ENCODE assay signal across 36 cellular contexts in the genomic region with DNA sequence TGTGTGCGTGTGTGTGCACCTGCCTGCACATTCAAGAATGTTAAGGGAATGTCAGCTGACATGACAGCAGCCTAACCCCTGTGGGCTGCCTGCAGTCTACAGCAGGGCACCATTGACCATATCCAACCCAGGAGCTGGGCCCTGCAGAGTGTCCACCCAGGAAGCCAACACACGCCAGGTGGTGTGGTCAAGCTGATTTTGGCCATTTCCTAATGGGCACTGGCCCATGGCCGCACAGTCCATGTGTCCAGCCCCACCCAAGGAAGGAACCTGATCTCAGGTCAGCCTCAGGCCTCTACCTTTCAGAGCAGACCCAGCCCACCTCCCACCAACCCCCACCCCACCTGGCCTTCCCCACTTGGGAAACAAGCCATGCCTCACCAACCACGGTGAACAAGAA.
"Had no signal": no experiment of that assay in that cellular context is flagged by ENCODE, and none has a peak within 500 bp of the region (broad histone marks: within the 10 kb centered on the region; RNA-seq: fewer than 3 reads in every experiment).

No MANE protein-coding gene starts in this region.

- H3K27me3 ChIP-seq: ascending aorta, cardiac muscle cell had no signal

- H3K9me3 Mint-ChIP-seq: activated CD4-positive, alpha-beta memory T cell treated with anti-CD3 and anti-CD28 coated beads, Interleukin-2, amount 10 ng/mL, durations not matched to agents 7 days and 5 days; activated CD4-positive, alpha-beta T cell treated with anti-CD3 and anti-CD28 coated beads, Interleukin-2, amount 10 ng/mL, durations not matched to agents 7 days and 5 days; activated naive CD4-positive, alpha-beta T cell treated with anti-CD3 and anti-CD28 coated beads for 36 hours; activated naive CD4-positive, alpha-beta T cell treated with anti-CD3 and anti-CD28 coated beads, Interleukin-2, amount 50 U/mL, for 72 hours; activated naive CD8-positive, alpha-beta T cell treated with anti-CD3 and anti-CD28 coated beads for 36 hours; activated T-cell treated with anti-CD3 and anti-CD28 coated beads, Interleukin-2, amount 50 U/mL, for 4 hours; activated T-cell treated with anti-CD3 and anti-CD28 coated beads, Interleukin-2, amount 50 U/mL, for 72 hours; activated T-helper 1 cell treated with anti-CD3 and anti-CD28 coated beads, Interleukin-12 subunit alpha, Interleukin-12 subunit beta, Interleukin-2, Interleukin-4 antibody, amounts not matched to agents 30 ng/mL and 10 ng/mL and 1 ng/mL, durations not matched to agents 14 hours and 24 hours and 36 hours; activated T-helper 17 cell treated with anti-CD3 and anti-CD28 coated beads, Interleukin-2, amount 50 U/mL, for 72 hours; central memory CD8-positive, alpha-beta T cell; T-helper 1 cell treated with Interleukin-12 subunit alpha and Interleukin-12 subunit beta and Interleukin-4 antibody, amounts not matched to agents 30 μg/mL and 1 μg/mL, for 36 hours; T-helper 2 cell treated with Interferon-gamma antibody and Interleukin-4, amounts not matched to agents 5 μg/mL and 100 μg/mL, for 36 hours had no signal

- H3K36me3 ChIP-seq: ascending aorta, cardiac muscle cell had no signal

- H3K36me3 Mint-ChIP-seq: activated naive CD4-positive, alpha-beta T cell treated with anti-CD3 and anti-CD28 coated beads, Interleukin-2, amount 50 U/mL, for 72 hours; activated naive CD8-positive, alpha-beta T cell treated with anti-CD3 and anti-CD28 coated beads for 36 hours had no signal

- H3K4me3 Mint-ChIP-seq: activated CD4-positive, alpha-beta memory T cell treated with anti-CD3 and anti-CD28 coated beads, Interleukin-2, amount 10 ng/mL, durations not matched to agents 7 days and 5 days; activated CD4-positive, alpha-beta T cell treated with anti-CD3 and anti-CD28 coated beads for 36 hours; activated CD4-positive, alpha-beta T cell treated with anti-CD3 and anti-CD28 coated beads, Interleukin-2, amount 10 ng/mL, durations not matched to agents 7 days and 5 days; activated CD8-positive, alpha-beta T cell treated with anti-CD3 and anti-CD28 coated beads, Interleukin-2, amount 10 ng/mL, durations not matched to agents 7 days and 5 days; activated naive CD4-positive, alpha-beta T cell treated with anti-CD3 and anti-CD28 coated beads for 36 hours; activated naive CD8-positive, alpha-beta T cell treated with anti-CD3 and anti-CD28 coated beads for 36 hours; activated T-cell treated with anti-CD3 and anti-CD28 coated beads, Interleukin-2, amount 50 U/mL, for 4 hours; activated T-cell treated with anti-CD3 and anti-CD28 coated beads, Interleukin-2, amount 50 U/mL, for 72 hours; activated T-helper 1 cell treated with anti-CD3 and anti-CD28 coated beads, Interleukin-12 subunit alpha, Interleukin-12 subunit beta, Interleukin-2, Interleukin-4 antibody, amounts not matched to agents 30 ng/mL and 10 ng/mL and 1 ng/mL, durations not matched to agents 14 hours and 24 hours and 36 hours; activated T-helper 17 cell treated with anti-CD3 and anti-CD28 coated beads, Interleukin-2, amount 50 U/mL, for 72 hours; brain; central memory CD8-positive, alpha-beta T cell; T-helper 1 cell treated with Interleukin-12 subunit alpha and Interleukin-12 subunit beta and Interleukin-4 antibody, amounts not matched to agents 30 μg/mL and 1 μg/mL, for 36 hours; T-helper 2 cell treated with Interferon-gamma antibody and Interleukin-4, amounts not matched to agents 5 μg/mL and 100 μg/mL, for 36 hours had no signal

- H3K27ac Mint-ChIP-seq: activated CD4-positive, alpha-beta memory T cell treated with anti-CD3 and anti-CD28 coated beads, Interleukin-2, amount 10 ng/mL, durations not matched to agents 7 days and 5 days; activated CD4-positive, alpha-beta T cell treated with anti-CD3 and anti-CD28 coated beads for 36 hours; activated CD4-positive, alpha-beta T cell treated with anti-CD3 and anti-CD28 coated beads, Interleukin-2, amount 10 ng/mL, durations not matched to agents 7 days and 5 days; activated CD8-positive, alpha-beta T cell treated with anti-CD3 and anti-CD28 coated beads, Interleukin-2, amount 10 ng/mL, durations not matched to agents 7 days and 5 days; activated naive CD4-positive, alpha-beta T cell treated with anti-CD3 and anti-CD28 coated beads for 36 hours; activated naive CD4-positive, alpha-beta T cell treated with anti-CD3 and anti-CD28 coated beads, Interleukin-2, amount 50 U/mL, for 72 hours; activated naive CD8-positive, alpha-beta T cell treated with anti-CD3 and anti-CD28 coated beads for 36 hours; activated T-cell treated with anti-CD3 and anti-CD28 coated beads, Interleukin-2, amount 50 U/mL, for 72 hours; activated T-helper 1 cell treated with anti-CD3 and anti-CD28 coated beads, Interleukin-12 subunit alpha, Interleukin-12 subunit beta, Interleukin-2, Interleukin-4 antibody, amounts not matched to agents 30 ng/mL and 10 ng/mL and 1 ng/mL, durations not matched to agents 14 hours and 24 hours and 36 hours; activated T-helper 17 cell treated with anti-CD3 and anti-CD28 coated beads, Interleukin-2, amount 50 U/mL, for 72 hours; T-helper 1 cell treated with Interleukin-12 subunit alpha and Interleukin-12 subunit beta and Interleukin-4 antibody, amounts not matched to agents 30 μg/mL and 1 μg/mL, for 36 hours; T-helper 2 cell treated with Interferon-gamma antibody and Interleukin-4, amounts not matched to agents 5 μg/mL and 100 μg/mL, for 36 hours had no signal

- H3K27me3 Mint-ChIP-seq: activated CD4-positive, alpha-beta memory T cell treated with anti-CD3 and anti-CD28 coated beads, Interleukin-2, amount 10 ng/mL, durations not matched to agents 7 days and 5 days; activated CD4-positive, alpha-beta T cell treated with anti-CD3 and anti-CD28 coated beads for 36 hours; activated CD4-positive, alpha-beta T cell treated with anti-CD3 and anti-CD28 coated beads, Interleukin-2, amount 10 ng/mL, durations not matched to agents 7 days and 5 days; activated naive CD8-positive, alpha-beta T cell treated with anti-CD3 and anti-CD28 coated beads for 36 hours; activated T-helper 17 cell treated with anti-CD3 and anti-CD28 coated beads, Interleukin-2, amount 50 U/mL, for 72 hours; brain; central memory CD8-positive, alpha-beta T cell had no signal

- H3K27ac ChIP-seq: ascending aorta, cardiac muscle cell, VCaP had no signal

- H3K4me3 ChIP-seq: ascending aorta, cardiac muscle cell had no signal

- H3K9me3 ChIP-seq: ascending aorta had no signal

- DNase-seq: activated CD4-positive, alpha-beta memory T cell treated with anti-CD3 and anti-CD28 coated beads, Interleukin-2, amount 10 ng/mL, durations not matched to agents 7 days and 5 days; activated CD4-positive, alpha-beta T cell treated with anti-CD3 and anti-CD28 coated beads for 1 hour; activated CD4-positive, alpha-beta T cell treated with anti-CD3 and anti-CD28 coated beads for 36 hours; activated CD4-positive, alpha-beta T cell treated with anti-CD3 and anti-CD28 coated beads for 48 hours; activated CD4-positive, alpha-beta T cell treated with anti-CD3 and anti-CD28 coated beads, Interleukin-2, amount 10 ng/mL, durations not matched to agents 7 days and 5 days; activated CD4-positive, alpha-beta T cell treated with anti-CD3 and anti-CD28 coated beads, Interleukin-2, amount 50 U/mL, for 48 hours; activated CD4-positive, CD25-positive, alpha-beta regulatory T cell; activated CD8-positive, alpha-beta memory T cell treated with anti-CD3 and anti-CD28 coated beads, Interleukin-2, amount 50 U/mL, for 4 hours; activated CD8-positive, alpha-beta T cell treated with anti-CD3 and anti-CD28 coated beads, Interleukin-2, amount 10 ng/mL, durations not matched to agents 7 days and 5 days; activated effector memory CD4-positive, alpha-beta T cell treated with anti-CD3 and anti-CD28 coated beads, Interleukin-2, amount 50 U/mL, for 16 hours; activated gamma-delta T cell treated with Interleukin-2 at 50 U/mL for 16 hours; activated naive CD4-positive, alpha-beta T cell; activated naive CD4-positive, alpha-beta T cell treated with anti-CD3 and anti-CD28 coated beads for 36 hours; activated naive CD4-positive, alpha-beta T cell treated with anti-CD3 and anti-CD28 coated beads, Interleukin-2, amount 50 U/mL, for 16 hours; activated naive CD8-positive, alpha-beta T cell treated with anti-CD3 and anti-CD28 coated beads for 36 hours; activated T-cell treated with anti-CD3 and anti-CD28 coated beads for 4 hours; activated T-cell treated with anti-CD3 and anti-CD28 coated beads, Interleukin-2, amount 50 U/mL, for 1 hour; activated T-cell treated with anti-CD3 and anti-CD28 coated beads, Interleukin-2, amount 50 U/mL, for 4 hours; activated T-cell treated with anti-CD3 and anti-CD28 coated beads, Interleukin-2, amount 50 U/mL, for 72 hours; amygdala; anterior cingulate cortex; caudate nucleus; cerebellar nuclear complex; T-helper 1 cell; T-helper 9 cell had no signal

- H3K4me1 Mint-ChIP-seq: activated CD4-positive, alpha-beta memory T cell treated with anti-CD3 and anti-CD28 coated beads, Interleukin-2, amount 10 ng/mL, durations not matched to agents 7 days and 5 days; activated CD4-positive, alpha-beta T cell treated with anti-CD3 and anti-CD28 coated beads for 36 hours; activated CD4-positive, alpha-beta T cell treated with anti-CD3 and anti-CD28 coated beads, Interleukin-2, amount 10 ng/mL, durations not matched to agents 7 days and 5 days; activated naive CD8-positive, alpha-beta T cell treated with anti-CD3 and anti-CD28 coated beads for 36 hours; activated T-helper 17 cell treated with anti-CD3 and anti-CD28 coated beads, Interleukin-2, amount 50 U/mL, for 72 hours; central memory CD8-positive, alpha-beta T cell had no signal

- ATAC-seq: activated CD4-positive, alpha-beta T cell treated with anti-CD3 and anti-CD28 coated beads for 36 hours; activated CD4-positive, CD25-positive, alpha-beta regulatory T cell treated with anti-CD3 and anti-CD28 coated beads, Interleukin-2, amount 50 U/mL, for 24 hours; activated CD8-positive, alpha-beta T cell treated with anti-CD3 and anti-CD28 coated beads, Interleukin-2, amount 10 ng/mL, durations not matched to agents 7 days and 5 days; activated naive CD4-positive, alpha-beta T cell treated with anti-CD3 and anti-CD28 coated beads, Interleukin-2, amount 50 U/mL, for 72 hours; activated T-cell treated with anti-CD3 and anti-CD28 coated beads, Interleukin-2, amount 50 U/mL, for 4 hours; activated T-cell treated with anti-CD3 and anti-CD28 coated beads, Interleukin-2, amount 50 U/mL, for 72 hours; activated T-helper 17 cell treated with anti-CD3 and anti-CD28 coated beads, Interleukin-2, amount 50 U/mL, for 72 hours had no signal
